Comparison of ENCODE assay signal across 28 cellular contexts in the genomic region with DNA sequence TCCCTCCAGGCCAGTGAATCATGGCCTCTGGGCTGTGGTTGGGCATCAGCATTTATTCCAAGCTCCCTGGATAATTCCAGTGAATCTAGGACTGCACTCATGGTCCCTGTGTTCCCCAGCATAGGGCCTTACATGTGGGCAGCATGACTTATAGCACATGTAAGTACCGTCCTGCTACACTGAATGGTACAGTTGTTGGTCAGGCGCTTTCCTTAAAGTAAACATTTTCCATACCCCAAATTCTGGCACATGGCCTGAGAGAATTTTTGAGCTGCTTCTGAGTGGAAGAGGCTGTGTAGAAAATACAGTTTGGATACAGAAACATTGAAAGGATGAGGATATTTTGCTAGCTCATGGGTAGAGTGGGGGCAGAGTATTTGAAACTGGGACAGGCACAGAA. TPM values are rescaled to one million over a fixed set of nuclear protein-coding genes. Genes with fewer than 3 reads are reported as not detected.
"Had no signal": no experiment of that assay in that cellular context is flagged by ENCODE, and none has a peak within 500 bp of the region (broad histone marks: within the 10 kb centered on the region; RNA-seq: fewer than 3 reads in every experiment).

No MANE protein-coding gene starts in this region.

- H3K27me3 ChIP-seq: gastroesophageal sphincter, pancreas, sigmoid colon, testis, transverse colon had no signal

- H3K27ac Mint-ChIP-seq: activated B cell treated with CpG ODN at 0.5 μM for 24 hours; activated CD8-positive, alpha-beta memory T cell treated with anti-CD3 and anti-CD28 coated beads, Interleukin-2, amount 10 ng/mL, durations not matched to agents 7 days and 5 days; activated CD8-positive, alpha-beta T cell treated with anti-CD3 and anti-CD28 coated beads, Interleukin-2, amount 10 ng/mL, durations not matched to agents 7 days and 5 days; activated naive CD4-positive, alpha-beta T cell treated with anti-CD3 and anti-CD28 coated beads, Interleukin-2, amount 50 U/mL, for 24 hours; activated naive CD8-positive, alpha-beta T cell treated with anti-CD3 and anti-CD28 coated beads, Interleukin-2, amount 50 U/mL, for 24 hours; activated T-helper 2 cell treated with anti-CD3 and anti-CD28 coated beads, Interferon-gamma antibody, Interleukin-2, Interleukin-4, amounts not matched to agents 10 μg/mL and 5 μg/mL and 100 μg/mL, durations not matched to agents 14 hours and 24 hours and 36 hours; endodermal cell; stimulated activated memory B cell treated with anti-CD40 and anti-IgM and Interleukin-4, amounts not matched to agents 10 μg/mL and 1 μg/mL and 100 μg/mL, for 72 hours; T-cell; T-helper 2 cell treated with Interferon-gamma antibody and Interleukin-4, amounts not matched to agents 5 μg/mL and 100 μg/mL, for 36 hours had no signal

- H3K27ac ChIP-seq: esophagus squamous epithelium, pancreas, prostate gland, sigmoid colon, testis, transverse colon had no signal

- ATAC-seq: activated CD8-positive, alpha-beta memory T cell treated with anti-CD3 and anti-CD28 coated beads, Interleukin-2, amount 10 ng/mL, durations not matched to agents 7 days and 5 days; activated CD8-positive, alpha-beta T cell treated with anti-CD3 and anti-CD28 coated beads, Interleukin-2, amount 10 ng/mL, durations not matched to agents 7 days and 5 days; activated naive CD8-positive, alpha-beta T cell treated with anti-CD3 and anti-CD28 coated beads, Interleukin-2, amount 50 U/mL, for 24 hours; gastroesophageal sphincter; left cardiac atrium; pancreas; stimulated activated memory B cell treated with anti-CD40 and anti-IgM and Interleukin-4, amounts not matched to agents 10 μg/mL and 1 μg/mL and 100 μg/mL, for 72 hours; T-cell had no signal

- H3K9me3 Mint-ChIP-seq: activated B cell treated with CpG ODN at 0.5 μM for 24 hours; activated naive CD4-positive, alpha-beta T cell treated with anti-CD3 and anti-CD28 coated beads, Interleukin-2, amount 50 U/mL, for 24 hours; activated naive CD8-positive, alpha-beta T cell treated with anti-CD3 and anti-CD28 coated beads, Interleukin-2, amount 50 U/mL, for 24 hours; activated T-helper 2 cell treated with anti-CD3 and anti-CD28 coated beads, Interferon-gamma antibody, Interleukin-2, Interleukin-4, amounts not matched to agents 10 μg/mL and 5 μg/mL and 100 μg/mL, durations not matched to agents 14 hours and 24 hours and 36 hours; endodermal cell; stimulated activated memory B cell treated with anti-CD40 and anti-IgM and Interleukin-4, amounts not matched to agents 10 μg/mL and 1 μg/mL and 100 μg/mL, for 72 hours; T-cell; T-helper 2 cell treated with Interferon-gamma antibody and Interleukin-4, amounts not matched to agents 5 μg/mL and 100 μg/mL, for 36 hours had no signal

- H3K4me3 ChIP-seq: esophagus squamous epithelium, gastroesophageal sphincter, pancreas, prostate gland, sigmoid colon, testis, transverse colon had no signal

- H3K36me3 Mint-ChIP-seq: activated CD8-positive, alpha-beta memory T cell treated with anti-CD3 and anti-CD28 coated beads, Interleukin-2, amount 10 ng/mL, durations not matched to agents 7 days and 5 days; activated naive CD4-positive, alpha-beta T cell treated with anti-CD3 and anti-CD28 coated beads, Interleukin-2, amount 50 U/mL, for 24 hours; T-cell had no signal

- H3K27me3 Mint-ChIP-seq: activated CD8-positive, alpha-beta memory T cell treated with anti-CD3 and anti-CD28 coated beads, Interleukin-2, amount 10 ng/mL, durations not matched to agents 7 days and 5 days; activated naive CD4-positive, alpha-beta T cell treated with anti-CD3 and anti-CD28 coated beads, Interleukin-2, amount 50 U/mL, for 24 hours; naive B cell had no signal

- H3K4me3 Mint-ChIP-seq: activated B cell treated with CpG ODN at 0.5 μM for 24 hours; activated CD8-positive, alpha-beta memory T cell treated with anti-CD3 and anti-CD28 coated beads, Interleukin-2, amount 10 ng/mL, durations not matched to agents 7 days and 5 days; activated CD8-positive, alpha-beta T cell treated with anti-CD3 and anti-CD28 coated beads, Interleukin-2, amount 10 ng/mL, durations not matched to agents 7 days and 5 days; activated naive CD4-positive, alpha-beta T cell treated with anti-CD3 and anti-CD28 coated beads, Interleukin-2, amount 50 U/mL, for 24 hours; activated naive CD8-positive, alpha-beta T cell treated with anti-CD3 and anti-CD28 coated beads, Interleukin-2, amount 50 U/mL, for 24 hours; endodermal cell; stimulated activated memory B cell treated with anti-CD40 and anti-IgM and Interleukin-4, amounts not matched to agents 10 μg/mL and 1 μg/mL and 100 μg/mL, for 72 hours; T-cell; T-helper 2 cell treated with Interferon-gamma antibody and Interleukin-4, amounts not matched to agents 5 μg/mL and 100 μg/mL, for 36 hours had no signal

- H3K9me3 ChIP-seq: pancreas, prostate gland, sigmoid colon, testis, transverse colon had no signal

- DNase-seq: activated B cell treated with CpG ODN at 0.5 μM for 24 hours; activated CD8-positive, alpha-beta memory T cell treated with anti-CD3 and anti-CD28 coated beads, Interleukin-2, amount 10 ng/mL, durations not matched to agents 7 days and 5 days; activated CD8-positive, alpha-beta T cell treated with anti-CD3 and anti-CD28 coated beads, Interleukin-2, amount 10 ng/mL, durations not matched to agents 7 days and 5 days; activated naive CD8-positive, alpha-beta T cell treated with anti-CD3 and anti-CD28 coated beads, Interleukin-2, amount 50 U/mL, for 24 hours; activated T-cell treated with anti-CD3 and anti-CD28 coated beads, Interleukin-2, amount 50 U/mL, for 48 hours; amygdala; cerebellar nuclear complex; endodermal cell; esophagus squamous epithelium; hippocampal formation; left cardiac atrium; mammary epithelial cell; naive B cell; pancreas; retina; sigmoid colon; small intestine; stimulated activated CD4-positive, alpha-beta T cell treated with anti-CD3 and anti-CD28 coated beads, Interleukin-4, amount 100 ng/mL, for 4 hours; stimulated activated CD8-positive, alpha-beta memory T cell treated with anti-CD3 and anti-CD28 coated beads, Interleukin-4, amount 100 ng/mL, for 48 hours; T-cell; testis; transverse colon had no signal

- H3K4me1 Mint-ChIP-seq: activated CD8-positive, alpha-beta memory T cell treated with anti-CD3 and anti-CD28 coated beads, Interleukin-2, amount 10 ng/mL, durations not matched to agents 7 days and 5 days; activated naive CD4-positive, alpha-beta T cell treated with anti-CD3 and anti-CD28 coated beads, Interleukin-2, amount 50 U/mL, for 24 hours; activated naive CD8-positive, alpha-beta T cell treated with anti-CD3 and anti-CD28 coated beads, Interleukin-2, amount 50 U/mL, for 24 hours; T-cell had no signal

RNA-seq across cellular contexts. Expression of a gene that starts 27.5 kb away (rescaled TPM):
- total RNA-seq: activated CD8-positive, alpha-beta memory T cell treated with anti-CD3 and anti-CD28 coated beads, Interleukin-2, amount 10 ng/mL, durations not matched to agents 7 days and 5 days; activated CD8-positive, alpha-beta T cell treated with anti-CD3 and anti-CD28 coated beads, Interleukin-2, amount 10 ng/mL, durations not matched to agents 7 days and 5 days had no signal
